In genomic region chr15:95291878-95292472, GRCh38 we compare ENCODE assay signal across 10 cellular contexts.
DNase-seq lines count a peak whose midpoint lies in the region; ATAC-seq and TF ChIP-seq lines count a peak whose summit lies in the region.
"Had no signal": no experiment of that assay in that cellular context is flagged by ENCODE, and none has a peak within 500 bp of the region (broad histone marks: within the 10 kb centered on the region; RNA-seq: fewer than 3 reads in every experiment).

No MANE protein-coding gene starts in this region.

- H3K27me3 ChIP-seq in GM23338 (ENCODE audit: insufficient read depth) (no peaks in the 10 kb centered on the region), parathyroid adenoma (ENCODE audit: control insufficient read depth, insufficient read depth, low read length) (no peaks in the 10 kb centered on the region)
- H3K27me3 ChIP-seq: SJCRH30 had no signal

- no peak overlapping the region for H3K9ac ChIP-seq in parathyroid adenoma

- H3K4me1 ChIP-seq in GM23338 (ENCODE audit: insufficient read depth) (peaks cover 12% of the 10 kb centered on the region), parathyroid adenoma (no peaks in the 10 kb centered on the region)

- H3K9me3 ChIP-seq in parathyroid adenoma (ENCODE audit: control insufficient read depth, low read length), result no peaks in the 10 kb centered on the region

- DNase-seq in Calu3 (peak; percentile 25), GM23338 (ENCODE audit: low spot score) (peak; percentile 79), NCI-H526 treated with DMSO at 0.1 percent for 48 hours (lab: John Stamatoyannopoulos, UW) (peak; percentile 29), epithelial cell of proximal tubule (ENCODE audit: low read depth) (peak; percentile 15), NCI-H1930 (lab: John Stamatoyannopoulos, UW) (no peak), COR-L47 (lab: John Stamatoyannopoulos, UW) (no peak)
- DNase-seq: left cardiac atrium had no signal

- no peak overlapping the region for H3K27ac Mint-ChIP-seq in Calu3 (ENCODE audit: unreplicated experiment)
- H3K27ac Mint-ChIP-seq in GM23338, result no peak overlapping the region

- ATAC-seq in GM23338 (peak; percentile 53), GM19455 (IDR thresholded peaks at IDR 0.05; ENCODE audit: unreplicated experiment) (no peak)

- H3K9me3 Mint-ChIP-seq in Calu3 (ENCODE audit: low read depth, unreplicated experiment) (no peaks in the 10 kb centered on the region), GM23338 (no peaks in the 10 kb centered on the region)

- H4K20me1 ChIP-seq in GM23338 (replicated peaks; ENCODE audit: insufficient read depth), result no peaks in the 10 kb centered on the region

- H3K4me3 ChIP-seq in GM23338 (no peak overlapping the region), epithelial cell of proximal tubule (ENCODE audit: low read depth, low read length) (no peak overlapping the region), parathyroid adenoma (ENCODE audit: low read depth, low read length) (no peak overlapping the region)
- H3K4me3 ChIP-seq: SJCRH30 had no signal

- H3K4me3 Mint-ChIP-seq in Calu3 (ENCODE audit: low read depth, unreplicated experiment) (no peak overlapping the region), GM23338 (no peak overlapping the region)

- H3K27me3 Mint-ChIP-seq in Calu3 (ENCODE audit: unreplicated experiment), result no peaks in the 10 kb centered on the region
- H3K27me3 Mint-ChIP-seq in GM23338 (ENCODE audit: insufficient read depth, low read depth, poor library complexity), result peaks cover 2% of the 10 kb centered on the region

- H3K27ac ChIP-seq in GM23338 (ENCODE audit: low read depth) (no peak overlapping the region), parathyroid adenoma (no peak overlapping the region)
- H3K27ac ChIP-seq: SJCRH30 had no signal

- CTCF ChIA-PET in Calu3 (lab: Charles Lee), result no interaction called here

- H2AFZ ChIP-seq in GM23338 (no peak overlapping the region), parathyroid adenoma (no peak overlapping the region)

- intact Hi-C loops in Calu3 (cut with micrococcal nuclease; ENCODE audit: unreplicated experiment), result loop anchor here (1.0 to 10.0 kb wide), 5 partner anchors 33 to 621 kb away; no protein-coding TSS in a partner anchor

- H3K79me2 ChIP-seq in GM23338 (replicated peaks; ENCODE audit: insufficient read depth), result no peaks in the 10 kb centered on the region
- H3K79me2 ChIP-seq in parathyroid adenoma, result no peaks in the 10 kb centered on the region

- H3K4me1 Mint-ChIP-seq in Calu3 (ENCODE audit: low read depth, unreplicated experiment) (peaks cover 19% of the 10 kb centered on the region), GM23338 (peaks cover 18% of the 10 kb centered on the region)

- H3K4me2 ChIP-seq in GM23338, result no peak overlapping the region
- no peak overlapping the region for H3K4me2 ChIP-seq in parathyroid adenoma (ENCODE audit: low read length)

- TF ChIP-seq CTCF in Calu3 (IDR thresholded peaks at IDR 0.05; ENCODE audit: unreplicated experiment) (peak; percentile 54), GM23338 (conservative IDR thresholded peaks at IDR 0.05; ENCODE audit: low read depth in 2 of 2) (peak; percentile 72 to 88), epithelial cell of proximal tubule (conservative IDR thresholded peaks at IDR 0.05; ENCODE audit: low read depth, low read length) (peak; percentile 72), parathyroid adenoma (IDR thresholded peaks at IDR 0.05) (peak; percentile 33)

- H3F3A ChIP-seq in GM23338 (replicated peaks; ENCODE audit: low read depth), result no peaks in the 10 kb centered on the region

- no peaks in the 10 kb centered on the region for H3K36me3 Mint-ChIP-seq in Calu3 (ENCODE audit: insufficient read depth, unreplicated experiment)
- H3K36me3 Mint-ChIP-seq in GM23338 (ENCODE audit: low read depth), result no peaks in the 10 kb centered on the region

- H3K9me2 ChIP-seq in GM23338 (ENCODE audit: insufficient read depth), result no peaks in the 10 kb centered on the region

- BruUV-seq in Calu3 (replicated peaks; lab: Mats Ljungman, UMichigan), result no TSS peak

- H3K36me3 ChIP-seq in GM23338 (ENCODE audit: insufficient read depth), result no peaks in the 10 kb centered on the region
- H3K36me3 ChIP-seq in parathyroid adenoma (ENCODE audit: control insufficient read depth, insufficient read depth, low read length), result no peaks in the 10 kb centered on the region
- H3K36me3 ChIP-seq: SJCRH30 had no signal

TF ChIP-seq in GM23338, 12 proteins besides CTCF, POLR2A, EP300 and RAD21:
- no peak for TF ChIP-seq NANOG (IDR thresholded peaks at IDR 0.05; ENCODE audit: borderline replicate concordance)
- no peak for TF ChIP-seq EZH2phosphoT487 (IDR thresholded peaks at IDR 0.05; ENCODE audit: unreplicated experiment)
- no peak for TF ChIP-seq CREB1 (CRISPR knock-in tag; IDR thresholded peaks at IDR 0.05; ENCODE audit: low read depth)
- TF ChIP-seq ZNF331 (CRISPR knock-in tag; IDR thresholded peaks at IDR 0.05; ENCODE audit: low read depth), result no peak
- no peak for TF ChIP-seq POLR2AphosphoS5 (IDR thresholded peaks at IDR 0.05; ENCODE audit: low read depth)
- TF ChIP-seq REST (IDR thresholded peaks at IDR 0.05; ENCODE audit: unreplicated experiment), result no peak
- no peak for TF ChIP-seq ETS1 (IDR thresholded peaks at IDR 0.05)
- no peak for TF ChIP-seq EZH2 (IDR thresholded peaks at IDR 0.05; ENCODE audit: low read depth, unreplicated experiment)
- TF ChIP-seq JUNB (IDR thresholded peaks at IDR 0.05; ENCODE audit: unreplicated experiment), result no peak
- no peak for TF ChIP-seq STAT1 (IDR thresholded peaks at IDR 0.05; ENCODE audit: unreplicated experiment)

Comparison
In these comparisons a context has a peak if more than half of its experiments do, and no peak if none do; other contexts are left out.
1. DNase-seq: peak in Calu3 (single experiment), GM23338 (single experiment), NCI-H526 treated with DMSO at 0.1 percent for 48 hours (single experiment) and epithelial cell of proximal tubule (single experiment); none in NCI-H1930 (0 of 2) and COR-L47 (single experiment).
2. Peak in every context shown above with its lines, with median percentiles within 50 percentile points of each other: CTCF ChIP-seq.